28 cellular contexts compared by ENCODE assay signal in genomic region chr10:102045292-102045691, GRCh38.
"Had no signal": no experiment of that assay in that cellular context is flagged by ENCODE, and none has a peak within 500 bp of the region (broad histone marks: within the 10 kb centered on the region; RNA-seq: fewer than 3 reads in every experiment).

No MANE protein-coding gene starts in this region.

- H3K27ac ChIP-seq: Peyer's patch, RWPE1, SJCRH30, WERI-Rb-1 had no signal

- H3K9me3 Mint-ChIP-seq: activated naive CD4-positive, alpha-beta T cell treated with anti-CD3 and anti-CD28 coated beads, Interleukin-2, amount 50 U/mL, for 24 hours; activated T-cell treated with anti-CD3 and anti-CD28 coated beads, Interleukin-2, amount 50 U/mL, for 24 hours; activated T-helper 1 cell treated with anti-CD3 and anti-CD28 coated beads, Interleukin-12 subunit alpha, Interleukin-12 subunit beta, Interleukin-2, Interleukin-4 antibody, amounts not matched to agents 30 ng/mL and 10 ng/mL and 1 ng/mL, durations not matched to agents 14 hours and 24 hours and 36 hours; brain had no signal

- H3K9me3 ChIP-seq: MG63, Peyer's patch, SJCRH30, SK-N-SH had no signal

- H3K27ac Mint-ChIP-seq: activated CD8-positive, alpha-beta memory T cell treated with anti-CD3 and anti-CD28 coated beads, Interleukin-2, amount 10 ng/mL, durations not matched to agents 7 days and 5 days; activated T-cell treated with anti-CD3 and anti-CD28 coated beads, Interleukin-2, amount 50 U/mL, for 24 hours; activated T-helper 1 cell treated with anti-CD3 and anti-CD28 coated beads, Interleukin-12 subunit alpha, Interleukin-12 subunit beta, Interleukin-2, Interleukin-4 antibody, amounts not matched to agents 30 ng/mL and 10 ng/mL and 1 ng/mL, durations not matched to agents 14 hours and 24 hours and 36 hours; brain had no signal

- H3K4me3 ChIP-seq: MG63, Peyer's patch, SJCRH30 had no signal

- H3K9me2 ChIP-seq: SK-N-SH had no signal

- ATAC-seq: activated CD4-positive, CD25-positive, alpha-beta regulatory T cell treated with anti-CD3 and anti-CD28 coated beads, Interleukin-2, amount 50 U/mL, for 24 hours; activated CD8-positive, alpha-beta memory T cell treated with anti-CD3 and anti-CD28 coated beads, Interleukin-2, amount 10 ng/mL, durations not matched to agents 7 days and 5 days had no signal

- H3K4me2 ChIP-seq: SK-N-SH had no signal

- H3K27me3 ChIP-seq: MG63, Peyer's patch, SJCRH30 had no signal

- H3K27me3 Mint-ChIP-seq: activated CD8-positive, alpha-beta memory T cell treated with anti-CD3 and anti-CD28 coated beads, Interleukin-2, amount 10 ng/mL, durations not matched to agents 7 days and 5 days; activated naive CD4-positive, alpha-beta T cell treated with anti-CD3 and anti-CD28 coated beads, Interleukin-2, amount 50 U/mL, for 24 hours; activated T-cell treated with anti-CD3 and anti-CD28 coated beads, Interleukin-2, amount 50 U/mL, for 24 hours; brain had no signal

- H3K4me3 Mint-ChIP-seq: activated CD8-positive, alpha-beta memory T cell treated with anti-CD3 and anti-CD28 coated beads, Interleukin-2, amount 10 ng/mL, durations not matched to agents 7 days and 5 days; activated naive CD4-positive, alpha-beta T cell treated with anti-CD3 and anti-CD28 coated beads, Interleukin-2, amount 50 U/mL, for 24 hours; activated T-cell treated with anti-CD3 and anti-CD28 coated beads, Interleukin-2, amount 50 U/mL, for 24 hours; activated T-helper 1 cell treated with anti-CD3 and anti-CD28 coated beads, Interleukin-12 subunit alpha, Interleukin-12 subunit beta, Interleukin-2, Interleukin-4 antibody, amounts not matched to agents 30 ng/mL and 10 ng/mL and 1 ng/mL, durations not matched to agents 14 hours and 24 hours and 36 hours had no signal

- DNase-seq: activated CD4-positive, alpha-beta T cell treated with anti-CD3 and anti-CD28 coated beads for 4 hours; activated CD8-positive, alpha-beta memory T cell treated with anti-CD3 and anti-CD28 coated beads, Interleukin-2, amount 10 ng/mL, durations not matched to agents 7 days and 5 days; activated effector memory CD4-positive, alpha-beta T cell treated with Interleukin-2 at 50 U/mL for 16 hours; activated naive CD4-positive, alpha-beta T cell; activated T-cell treated with anti-CD3 and anti-CD28 coated beads, Interleukin-2, amount 50 U/mL, for 24 hours; amygdala; MG63; MV-4-11; NCI-H1092 treated with DMSO at 0.1 percent for 48 hours; NCI-H1417 treated with DMSO at 0.1 percent for 48 hours; NCI-H1694; NCI-H2029; NCI-H345; NCI-H510A; NCI-H526 treated with DMSO at 0.1 percent for 48 hours; NCI-H82; OCI-M1; Peyer's patch; Right ventricle myocardium superior; SJCRH30; SK-N-SH; T-helper 1 cell; WERI-Rb-1 had no signal

- H3K4me1 ChIP-seq: Peyer's patch, SJCRH30 had no signal

- H3K36me3 ChIP-seq: MG63, Peyer's patch, SJCRH30, WERI-Rb-1 had no signal
